In the genomic region with DNA sequence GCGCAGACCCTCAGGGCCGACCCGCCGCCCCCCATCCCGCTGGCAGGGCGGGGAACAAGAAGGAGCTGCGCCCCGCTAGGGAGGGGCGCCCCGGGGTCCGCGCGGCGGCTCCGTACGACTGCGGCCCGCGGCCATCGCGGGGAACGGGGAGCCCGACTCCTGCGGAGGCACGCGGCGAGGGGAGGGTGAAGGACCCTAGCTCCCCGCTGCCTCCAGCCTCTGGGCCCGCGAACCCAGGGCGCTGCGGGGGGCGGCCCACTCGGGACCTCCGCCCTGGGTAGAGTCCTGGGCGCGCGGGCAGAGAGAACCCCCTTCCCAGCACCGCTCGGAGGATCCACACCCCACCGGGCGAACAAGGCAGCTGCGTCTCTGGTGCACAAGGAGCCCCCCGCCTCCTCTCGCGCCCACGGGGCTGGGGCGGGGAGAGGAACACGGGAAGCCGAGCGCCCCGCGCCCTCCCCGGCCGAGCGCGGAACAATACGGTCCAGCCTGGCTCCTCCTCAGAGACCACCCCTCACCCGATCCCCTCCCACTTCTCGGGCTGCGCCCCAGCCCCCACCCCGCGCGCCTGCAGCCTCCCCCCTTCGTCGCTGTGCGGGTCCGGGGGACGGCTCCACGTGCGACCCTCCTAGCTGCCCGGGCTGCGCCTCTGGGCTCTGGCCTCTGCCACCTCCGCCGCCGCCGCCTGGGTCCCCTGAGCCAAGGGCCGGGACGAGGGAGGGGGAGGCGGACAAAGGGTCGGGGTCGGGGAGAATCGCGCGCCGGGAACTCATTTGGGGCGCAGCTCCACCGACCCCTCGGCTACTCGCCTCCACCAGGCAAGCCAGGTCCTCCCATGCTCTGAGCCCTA, we compare ENCODE assay signal across 9 cellular contexts. TPM values are rescaled to one million over a fixed set of nuclear protein-coding genes. Genes with fewer than 3 reads are reported as not detected.
A peak's percentile ranks its signal among the peaks of the same experiment; 100 is the strongest.
DNase-seq lines count a peak whose midpoint lies in the region; ATAC-seq and TF ChIP-seq lines count a peak whose summit lies in the region.
"Had no signal": no experiment of that assay in that cellular context is flagged by ENCODE, and none has a peak within 500 bp of the region (broad histone marks: within the 10 kb centered on the region; RNA-seq: fewer than 3 reads in every experiment).

A gene with protein sequence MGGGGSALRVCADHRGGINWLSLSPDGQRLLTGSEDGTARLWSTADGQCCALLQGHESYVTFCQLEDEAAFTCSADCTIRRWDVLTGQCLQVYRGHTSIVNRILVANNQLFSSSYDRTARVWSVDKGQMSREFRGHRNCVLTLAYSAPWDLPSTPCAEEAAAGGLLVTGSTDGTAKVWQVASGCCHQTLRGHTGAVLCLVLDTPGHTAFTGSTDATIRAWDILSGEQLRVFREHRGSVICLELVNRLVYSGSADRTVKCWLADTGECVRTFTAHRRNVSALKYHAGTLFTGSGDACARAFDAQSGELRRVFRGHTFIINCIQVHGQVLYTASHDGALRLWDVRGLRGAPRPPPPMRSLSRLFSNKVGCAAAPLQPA (minus strand): TSS at position 484 of the 850 bp plus-strand sequence. CDS start 449 bp downstream, at position 35.

- CTCF ChIA-PET in CD8-positive, alpha-beta T cell (lab: Charles Lee) = interaction anchor here (0.5 to 2.1 kb wide), 8 partner anchors 11 to 107 kb away, joined by 3 to 9 read pairs (median 6); a partner anchor contains a TSS

- H3K36me3 ChIP-seq in CD8-positive, alpha-beta T cell (ENCODE audit: insufficient read depth, low read length) = no peaks in the 10 kb centered on the region
- H3K36me3 ChIP-seq in SK-N-MC (ENCODE audit: insufficient read depth, low read length) = no peaks in the 10 kb centered on the region
- H3K36me3 ChIP-seq in esophagus (ENCODE audit: control insufficient read depth in 2 of 2, insufficient read depth in 2 of 2, low read length in 1 of 2) = no peaks in the 10 kb centered on the region
- H3K36me3 ChIP-seq in adrenal gland (replicated peaks in 1 of 2) = no peaks in the 10 kb centered on the region

- H3K4me3 Mint-ChIP-seq in CD8-positive, alpha-beta T cell = peak within 1 kb of the TSS; percentile 77

- peaks cover 11% of the 10 kb centered on the region for H3K27me3 ChIP-seq in CD8-positive, alpha-beta T cell (ENCODE audit: insufficient read depth, low read length)
- H3K27me3 ChIP-seq in esophagus (ENCODE audit: control insufficient read depth in 1 of 2, insufficient read depth in 2 of 2, low read length in 2 of 2) (peaks cover 7 to 22% of the 10 kb centered on the region in 2 donors), adrenal gland (peaks cover 37% of the 10 kb centered on the region)

- peak in 2 of 7 experiments; percentile 32 to 42 for DNase-seq in CD8-positive, alpha-beta T cell
- DNase-seq in SK-N-MC (ENCODE audit: low read depth, low spot score) = no peak
- DNase-seq in omental fat pad (ENCODE audit: low spot score) = no peak
- DNase-seq in GM13976 (ENCODE audit: low spot score) = no peak
- no peak for DNase-seq in NCI-H2029 treated with DMSO at 0.1 percent for 48 hours (lab: John Stamatoyannopoulos, UW)
- no peak for DNase-seq in adrenal gland

- H3K27ac Mint-ChIP-seq in CD8-positive, alpha-beta T cell = peak within 1 kb of the TSS; percentile 91

- H3K4me1 ChIP-seq in CD8-positive, alpha-beta T cell (ENCODE audit: insufficient read depth, low read length) = peaks cover 23% of the 10 kb centered on the region
- H3K4me1 ChIP-seq in esophagus (ENCODE audit: control insufficient read depth in 2 of 2, insufficient read depth in 2 of 2, low read length in 1 of 2) (peaks cover 2 to 8% of the 10 kb centered on the region in 2 donors), adrenal gland (replicated peaks in 1 of 2) (peaks cover 8 to 15% of the 10 kb centered on the region in 2 donors)

- H3K36me3 Mint-ChIP-seq in CD8-positive, alpha-beta T cell = no peaks in the 10 kb centered on the region

- TF ChIP-seq POLR2A in adrenal gland (IDR thresholded peaks at IDR 0.05) = no peak

- in situ Hi-C loops in GM13976 (cut with MboI; ENCODE audit: low sequenced_read_pairs, unreplicated experiment) = no loop called here

- no peaks in the 10 kb centered on the region for H3K9me3 Mint-ChIP-seq in CD8-positive, alpha-beta T cell

- 1 to 2% methylated on average over 66 to 90 of the region's 90 CpGs for WGBS in esophagus, 2 donors
- 1% methylated on average over 18 to 89 of the region's 90 CpGs; no CpG with 5 or more reads in 1 of the 4 donors for WGBS in adrenal gland, 4 donors

- no peaks in the 10 kb centered on the region for H3K9me3 ChIP-seq in CD8-positive, alpha-beta T cell (ENCODE audit: low read length)
- H3K9me3 ChIP-seq in SK-N-MC (ENCODE audit: low read depth, low read length) (no peaks in the 10 kb centered on the region), esophagus (ENCODE audit: control insufficient read depth in 2 of 2, insufficient read depth in 1 of 2, low read depth in 1 of 2, low read length in 1 of 2) (peaks cover 0 to 3% of the 10 kb centered on the region in 2 donors), adrenal gland (replicated peaks in 1 of 3) (no peaks in the 10 kb centered on the region)

- TF ChIP-seq CTCF in CD8-positive, alpha-beta T cell (IDR thresholded peaks at IDR 0.05) = no peak
- TF ChIP-seq CTCF in omental fat pad (IDR thresholded peaks at IDR 0.05) = no peak
- no peak for TF ChIP-seq CTCF in GM13976 (IDR thresholded peaks at IDR 0.05; ENCODE audit: borderline replicate concordance, control extremely low read depth, extremely low read depth, insufficient read depth, missing control alignments)
- no peak for TF ChIP-seq CTCF in adrenal gland (IDR thresholded peaks at IDR 0.05)

- ATAC-seq in CD8-positive, alpha-beta T cell = peak; percentile 9
- ATAC-seq in omental fat pad (ENCODE audit: low FRiP score) = peak; percentile 14
- no peak for ATAC-seq in HG02973 (IDR thresholded peaks at IDR 0.05; ENCODE audit: unreplicated experiment)

- peaks cover 26% of the 10 kb centered on the region for H3K4me1 Mint-ChIP-seq in CD8-positive, alpha-beta T cell (ENCODE audit: low read depth)

- peak within 1 kb of the TSS; percentile 71 for H3K9ac ChIP-seq in SK-N-MC (ENCODE audit: insufficient read length)

- H3K27me3 Mint-ChIP-seq in CD8-positive, alpha-beta T cell (ENCODE audit: low read depth) = peaks cover 18% of the 10 kb centered on the region

- peak within 1 kb of the TSS; percentile 58 for H3K4me3 ChIP-seq in CD8-positive, alpha-beta T cell (ENCODE audit: low read depth, low read length)
- H3K4me3 ChIP-seq in SK-N-MC (peak within 1 kb of the TSS; percentile 87), esophagus (ENCODE audit: low read depth in 1 of 2, low read length in 2 of 2) (peak within 1 kb of the TSS; percentile 29 to 46), adrenal gland (peak within 1 kb of the TSS in 2 of 4 donors; percentile 13 to 58)

- POLR2A ChIA-PET in CD8-positive, alpha-beta T cell (lab: Charles Lee) = interaction anchor here (0.5 to 1.5 kb wide), 7 partner anchors 18 to 94 kb away, joined by 3 to 7 read pairs (median 4); a partner anchor contains a TSS

- peak within 1 kb of the TSS; percentile 45 for H3K27ac ChIP-seq in CD8-positive, alpha-beta T cell (ENCODE audit: low read depth, low read length)
- H3K27ac ChIP-seq in SK-N-MC (no peak within 1 kb of the TSS), esophagus (ENCODE audit: low read depth in 2 of 2, low read length in 1 of 2) (peak within 1 kb of the TSS; percentile 42 to 43), adrenal gland (peak within 1 kb of the TSS in 2 of 5 donors; percentile 64 to 84)

- intact Hi-C loops in CD8-positive, alpha-beta T cell (cut with DNase I, micrococcal nuclease) = loop anchor here (1.0 to 2.0 kb wide), 4 partner anchors 20 to 39 kb away; no protein-coding TSS in a partner anchor
- intact Hi-C loops in adrenal gland (cut with DNase I) = no loop called here

RNA-seq across cellular contexts. Expression of the gene that starts here (rescaled TPM):
- 1 to 10 TPM; 5.7 to 6.5 TPM for total RNA-seq in CD8-positive, alpha-beta T cell
- polyA plus RNA-seq in esophagus (under 1 TPM; 0.28 to 0.86 TPM), adrenal gland (1 to 10 TPM in 2 of 3 donors, not detected in 1; 5.5 to 7.5 TPM)
- total RNA-seq in omental fat pad (10 to 100 TPM; 17.2 to 41.5 (median 22.1) TPM), adrenal gland (10 to 100 TPM in 2 of 8 donors, 1 to 10 TPM in 6; 1.4 to 16.7 (median 5.1) TPM)
- total RNA-seq: activated CD8-positive, alpha-beta memory T cell treated with anti-CD3 and anti-CD28 coated beads for 36 hours had no signal

Comparison
In these comparisons a context has a peak if more than half of its experiments do, and no peak if none do; other contexts are left out.
1. intact Hi-C loops: an anchor here in CD8-positive, alpha-beta T cell (1.0 to 2.0 kb wide); none called in adrenal gland.